8 cellular contexts compared by ENCODE assay signal in genomic region chr4:1249148-1249730, GRCh38. TPM values are rescaled to one million over a fixed set of nuclear protein-coding genes. Genes with fewer than 3 reads are reported as not detected.
DNase-seq lines count a peak whose midpoint lies in the region; ATAC-seq and TF ChIP-seq lines count a peak whose summit lies in the region.

No MANE protein-coding gene starts in this region.

- DNase-seq in SIG-M5 treated with dmso at 0.1 percent for 504 hours (lab: John Stamatoyannopoulos, UW; ENCODE audit: unreplicated experiment) (peak; percentile 69), SIG-M5 (lab: John Stamatoyannopoulos, UW) (no peak), NCI-H2081 (lab: John Stamatoyannopoulos, UW) (peak; percentile 80 to 91), chondrocyte (ENCODE audit: low spot score) (peak; percentile 85), left colon (peak; percentile 79 to 89)
- peak; percentile 78 for DNase-seq in activated CD4-positive, alpha-beta T cell treated with anti-CD3 and anti-CD28 coated beads for 1 hour
- peak; percentile 56 to 76 (median 73) for DNase-seq in stimulated activated CD4-positive, alpha-beta T cell treated with anti-CD3 and anti-CD28 coated beads, Interleukin-1b, Interleukin-23, amount 100 ng/mL, for 24 hours (ENCODE audit: low read depth in 4 of 4, low spot score in 1 of 4)

- peak overlapping the region; percentile 79 for H3K27ac Mint-ChIP-seq in chondrocyte (ENCODE audit: unreplicated experiment)

- no peaks in the 10 kb centered on the region for H3K27me3 Mint-ChIP-seq in chondrocyte (ENCODE audit: low read depth)

- peak overlapping the region; percentile 66 for H3K4me3 Mint-ChIP-seq in chondrocyte (ENCODE audit: unreplicated experiment)

- TF ChIP-seq CTCF in chondrocyte (IDR thresholded peaks at IDR 0.05): no peak

- peaks cover 23% of the 10 kb centered on the region for H3K9me3 Mint-ChIP-seq in chondrocyte (ENCODE audit: low read depth)

- peaks cover 20% of the 10 kb centered on the region for H3K36me3 Mint-ChIP-seq in chondrocyte (ENCODE audit: low read depth)

- ATAC-seq in HG02884 (IDR thresholded peaks at IDR 0.05; ENCODE audit: unreplicated experiment) (peak; percentile 50), left colon (peak; percentile 72)

- intact Hi-C loops in left colon (cut with DNase I, micrococcal nuclease): loop anchor here (10.0 kb wide), 2 partner anchors 84 to 96 kb away; partner anchors contain the start of gene UVSSA (in 1 of the 2)

- peaks cover 44% of the 10 kb centered on the region for H3K4me1 Mint-ChIP-seq in chondrocyte (ENCODE audit: low read depth)

RNA-seq across cellular contexts. Expression of gene CTBP1, which starts 0.3 kb away (rescaled TPM):
- total RNA-seq in chondrocyte: 147 to 175 TPM (median 151 TPM) in 3 replicates
- 100 to 1,000 TPM; 156 to 180 TPM for total RNA-seq in left colon

RNA-seq across cellular contexts. Expression of gene MAEA, which starts 40.5 kb away (rescaled TPM):
- total RNA-seq in chondrocyte (54.4 to 62.6 TPM (median 56.3 TPM) in 3 replicates), left colon (100 to 1,000 TPM in 1 of 2 donors, 10 to 100 TPM in 1; 88.7 to 101 TPM)
